In the genomic region with DNA sequence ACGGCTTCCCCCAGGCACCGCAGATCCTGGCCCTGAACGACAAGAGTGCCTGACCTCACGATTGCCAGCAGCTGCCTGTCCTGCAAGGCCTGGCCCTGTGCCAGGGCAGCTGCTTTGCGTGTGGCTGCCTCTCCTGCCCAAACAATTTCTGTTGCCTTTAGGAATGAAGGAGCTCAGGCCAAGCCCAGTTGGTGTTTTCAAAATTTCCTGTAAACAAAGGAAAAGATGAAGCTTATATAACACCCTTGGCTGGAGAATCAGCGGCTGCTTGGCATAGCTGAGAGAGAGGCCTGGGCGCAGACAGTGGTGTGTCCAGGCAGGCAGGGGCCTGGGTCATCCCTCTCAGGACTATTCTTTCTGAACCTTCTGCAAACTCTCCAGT, we compare ENCODE assay signal across 8 cellular contexts. TPM values are rescaled to one million over a fixed set of nuclear protein-coding genes. Genes with fewer than 3 reads are reported as not detected.
DNase-seq lines count a peak whose midpoint lies in the region; ATAC-seq and TF ChIP-seq lines count a peak whose summit lies in the region.

No MANE protein-coding gene starts in this region.

- DNase-seq in BE2C (peak; percentile 81), NCI-H2196 (lab: John Stamatoyannopoulos, UW; ENCODE audit: unreplicated experiment) (peak; percentile 85), lung (ENCODE audit: low spot score) (peak; percentile 78), vagina (ENCODE audit: extremely low spot score in 2 of 2) (peak in 1 of 2 donors; percentile 96)
- no peak for DNase-seq in stimulated activated CD4-positive, alpha-beta T cell treated with anti-CD3 and anti-CD28 coated beads, Interleukin-2, amount 100 ng/mL, for 48 hours
- no peak for DNase-seq in effector CD8-positive, alpha-beta T cell (lab: John Stamatoyannopoulos, UW)
- no peak for DNase-seq in activated CD4-positive, alpha-beta T cell treated with anti-CD3 and anti-CD28 coated beads, Interleukin-2, amount 10 ng/mL, durations not matched to agents 24 days and 14 days

- WGBS in lung, 2 donors: 12 to 18% methylated on average over 7 of the region's 7 CpGs

- H3K27ac Mint-ChIP-seq in activated CD4-positive, alpha-beta T cell treated with anti-CD3 and anti-CD28 coated beads, Interleukin-2, amount 10 ng/mL, durations not matched to agents 24 days and 14 days: no peak overlapping the region

- H3K4me3 Mint-ChIP-seq in activated CD4-positive, alpha-beta T cell treated with anti-CD3 and anti-CD28 coated beads, Interleukin-2, amount 10 ng/mL, durations not matched to agents 24 days and 14 days: no peak overlapping the region

- H3K4me3 ChIP-seq in BE2C (ENCODE audit: low read depth, low read length) (no peak overlapping the region), lung (no peak overlapping the region), vagina (no peak overlapping the region)

- H3K27me3 ChIP-seq in BE2C (no peaks in the 10 kb centered on the region), lung (ENCODE audit: control insufficient read depth, insufficient read depth) (no peaks in the 10 kb centered on the region), vagina (no peaks in the 10 kb centered on the region)

- H3K9me3 ChIP-seq in BE2C (no peaks in the 10 kb centered on the region), lung (ENCODE audit: control insufficient read depth in 2 of 2, insufficient read depth in 1 of 2, low read length in 1 of 2) (no peaks in the 10 kb centered on the region), vagina (no peaks in the 10 kb centered on the region)

- H3K4me1 Mint-ChIP-seq in activated CD4-positive, alpha-beta T cell treated with anti-CD3 and anti-CD28 coated beads, Interleukin-2, amount 10 ng/mL, durations not matched to agents 24 days and 14 days: peaks cover 2% of the 10 kb centered on the region

- H3K9me3 Mint-ChIP-seq in activated CD4-positive, alpha-beta T cell treated with anti-CD3 and anti-CD28 coated beads, Interleukin-2, amount 10 ng/mL, durations not matched to agents 24 days and 14 days: no peaks in the 10 kb centered on the region

- TF ChIP-seq POLR2A in vagina (IDR thresholded peaks at IDR 0.05): no peak

- intact Hi-C loops in vagina (cut with DNase I): no loop called here
- intact Hi-C loops in activated CD4-positive, alpha-beta T cell treated with anti-CD3 and anti-CD28 coated beads, Interleukin-2, amount 10 ng/mL, durations not matched to agents 24 days and 14 days (cut with micrococcal nuclease): no loop called here

- H3K27me3 Mint-ChIP-seq in activated CD4-positive, alpha-beta T cell treated with anti-CD3 and anti-CD28 coated beads, Interleukin-2, amount 10 ng/mL, durations not matched to agents 24 days and 14 days: peaks cover 11% of the 10 kb centered on the region

- peak; percentile 39 for ATAC-seq in lung (ENCODE audit: insufficient read depth, low FRiP score)

- H3K4me1 ChIP-seq in BE2C (peaks cover 4% of the 10 kb centered on the region), lung (ENCODE audit: control insufficient read depth in 2 of 2, insufficient read depth in 2 of 2, low read length in 2 of 2) (peaks cover 9 to 23% of the 10 kb centered on the region in 2 donors), vagina (peaks cover 62% of the 10 kb centered on the region)

- TF ChIP-seq CTCF in BE2C (IDR thresholded peaks at IDR 0.05; ENCODE audit: low read depth, low read length): no peak
- no peak for TF ChIP-seq CTCF in lung (IDR thresholded peaks at IDR 0.05; ENCODE audit: control extremely low read depth, extremely low read depth)
- no peak for TF ChIP-seq CTCF in vagina (IDR thresholded peaks at IDR 0.05)

- no peaks in the 10 kb centered on the region for H3K36me3 Mint-ChIP-seq in activated CD4-positive, alpha-beta T cell treated with anti-CD3 and anti-CD28 coated beads, Interleukin-2, amount 10 ng/mL, durations not matched to agents 24 days and 14 days (ENCODE audit: low read depth)

- H3K27ac ChIP-seq in cingulate gyrus (ENCODE audit: low read depth, low read length): peak overlapping the region; percentile 96
- H3K27ac ChIP-seq in lung (ENCODE audit: low read depth in 1 of 2, low read length in 1 of 2): peak overlapping the region; percentile 78 to 91
- H3K27ac ChIP-seq in vagina: peak overlapping the region; percentile 95

- H3K36me3 ChIP-seq in BE2C (no peaks in the 10 kb centered on the region), lung (ENCODE audit: control insufficient read depth in 2 of 2, insufficient read depth in 2 of 2, low read length in 2 of 2) (no peaks in the 10 kb centered on the region), vagina (no peaks in the 10 kb centered on the region)

RNA-seq across cellular contexts. Expression of gene SLC47A2, which starts 11.7 kb away (rescaled TPM):
- polyA plus RNA-seq in BE2C (2012; ENCODE audit: insufficient read depth, insufficient read length, low read depth): 0.37 TPM
- total RNA-seq in lung: under 1 TPM in 1 of 2 donors, not detected in 1; 0.18 TPM
- polyA plus RNA-seq in lung: under 1 TPM; 0.02 to 0.06 TPM
- total RNA-seq in vagina: 0.74 TPM
- not detected in 2 replicates for total RNA-seq in activated CD4-positive, alpha-beta T cell treated with anti-CD3 and anti-CD28 coated beads, Interleukin-2, amount 10 ng/mL, durations not matched to agents 24 days and 14 days

RNA-seq across cellular contexts. Expression of gene ALDH3A1, which starts 20.0 kb away (rescaled TPM):
- polyA plus RNA-seq in BE2C (2012; ENCODE audit: insufficient read depth, insufficient read length, low read depth): 0.76 TPM
- total RNA-seq in lung (1 to 10 TPM; 1.5 to 5.6 TPM), vagina (14.2 TPM)
- polyA plus RNA-seq in lung: 10 to 100 TPM; 21.6 to 44.2 TPM
- total RNA-seq in activated CD4-positive, alpha-beta T cell treated with anti-CD3 and anti-CD28 coated beads, Interleukin-2, amount 10 ng/mL, durations not matched to agents 24 days and 14 days: not detected in 2 replicates

Comparison
In these comparisons a context has a peak if more than half of its experiments do, and no peak if none do; other contexts are left out.
1. DNase-seq: peak in BE2C (single experiment), NCI-H2196 (single experiment) and lung (single experiment); none in stimulated activated CD4-positive, alpha-beta T cell treated with anti-CD3 and anti-CD28 coated beads, Interleukin-2, amount 100 ng/mL, for 48 hours (0 of 2), effector CD8-positive, alpha-beta T cell (single experiment) and activated CD4-positive, alpha-beta T cell treated with anti-CD3 and anti-CD28 coated beads, Interleukin-2, amount 10 ng/mL, durations not matched to agents 24 days and 14 days (single experiment).
2. Peak in every context shown above with its lines, with median percentiles within 50 percentile points of each other: H3K27ac ChIP-seq.